ENCODE assay signal across 12 cellular contexts in the genomic region with DNA sequence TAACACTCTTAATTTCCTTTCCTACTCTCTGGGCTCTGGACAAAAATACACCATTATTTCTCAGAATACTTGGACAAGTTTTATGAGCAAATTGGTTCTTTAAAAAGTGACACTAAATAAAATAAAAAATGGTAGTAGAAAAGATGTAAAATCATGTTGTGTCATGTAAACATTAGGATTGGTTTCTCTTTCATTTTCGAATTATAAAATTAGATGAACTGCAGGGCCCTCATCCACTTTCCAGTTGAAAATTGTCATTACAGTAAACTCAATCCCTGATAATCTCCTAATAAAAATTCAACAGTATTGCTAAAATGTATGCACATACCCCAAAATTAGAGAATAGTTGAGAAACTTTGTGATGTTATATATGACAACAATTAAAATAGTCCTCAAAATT.
DNase-seq lines count a peak whose midpoint lies in the region; ATAC-seq and TF ChIP-seq lines count a peak whose summit lies in the region.
"Had no signal": no experiment of that assay in that cellular context is flagged by ENCODE, and none has a peak within 500 bp of the region (broad histone marks: within the 10 kb centered on the region; RNA-seq: fewer than 3 reads in every experiment).

No MANE protein-coding gene starts in this region.

- no peaks in the 10 kb centered on the region for H3K27me3 Mint-ChIP-seq in activated naive CD4-positive, alpha-beta T cell treated with anti-CD3 and anti-CD28 coated beads, Interleukin-2, amount 10 ng/mL, durations not matched to agents 7 days and 5 days
- H3K27me3 Mint-ChIP-seq in T-helper 1 cell treated with Interleukin-12 subunit alpha and Interleukin-12 subunit beta and Interleukin-4 antibody, amounts not matched to agents 30 μg/mL and 1 μg/mL, for 36 hours (ENCODE audit: low read depth) = no peaks in the 10 kb centered on the region

- H3K4me1 Mint-ChIP-seq in activated naive CD4-positive, alpha-beta T cell treated with anti-CD3 and anti-CD28 coated beads, Interleukin-2, amount 10 ng/mL, durations not matched to agents 7 days and 5 days = peaks cover 35% of the 10 kb centered on the region
- peaks cover 35% of the 10 kb centered on the region for H3K4me1 Mint-ChIP-seq in T-helper 1 cell treated with Interleukin-12 subunit alpha and Interleukin-12 subunit beta and Interleukin-4 antibody, amounts not matched to agents 30 μg/mL and 1 μg/mL, for 36 hours (ENCODE audit: low read depth)

- H3K9me3 Mint-ChIP-seq in activated naive CD4-positive, alpha-beta T cell treated with anti-CD3 and anti-CD28 coated beads, Interleukin-2, amount 10 ng/mL, durations not matched to agents 7 days and 5 days = no peaks in the 10 kb centered on the region
- no peaks in the 10 kb centered on the region for H3K9me3 Mint-ChIP-seq in T-helper 1 cell treated with Interleukin-12 subunit alpha and Interleukin-12 subunit beta and Interleukin-4 antibody, amounts not matched to agents 30 μg/mL and 1 μg/mL, for 36 hours
- H3K9me3 Mint-ChIP-seq: WTC11 had no signal

- H3K4me1 ChIP-seq in tibial artery = peaks cover 0 to 30% (median 2%) of the 10 kb centered on the region in 4 donors
- H3K4me1 ChIP-seq: thyroid gland had no signal

- no peaks in the 10 kb centered on the region for H3K36me3 ChIP-seq in tibial artery
- H3K36me3 ChIP-seq: thyroid gland had no signal

- intact Hi-C loops in tibial artery (cut with DNase I; ENCODE audit: low total_unique reads) = no loop called here

- no peaks in the 10 kb centered on the region for H3K27me3 ChIP-seq in tibial artery
- H3K27me3 ChIP-seq: thyroid gland had no signal

- CTCF ChIA-PET in activated naive CD4-positive, alpha-beta T cell treated with anti-CD3 and anti-CD28 coated beads, Interleukin-2, amount 10 ng/mL, durations not matched to agents 7 days and 5 days (lab: Charles Lee) = interaction anchor here (0.6 to 1.8 kb wide), 3 partner anchors 99 to 164 kb away, joined by 3 to 5 read pairs (median 3); no protein-coding TSS in a partner anchor

- H3K4me3 ChIP-seq in fibroblast of mammary gland (ENCODE audit: control insufficient read depth, low read depth, low read length) (no peak overlapping the region), tibial artery (no peak overlapping the region)
- H3K4me3 ChIP-seq: thyroid gland had no signal

- H3K4me3 Mint-ChIP-seq in activated naive CD4-positive, alpha-beta T cell treated with anti-CD3 and anti-CD28 coated beads, Interleukin-2, amount 10 ng/mL, durations not matched to agents 7 days and 5 days = peak overlapping the region; percentile 56
- H3K4me3 Mint-ChIP-seq in T-helper 1 cell treated with Interleukin-12 subunit alpha and Interleukin-12 subunit beta and Interleukin-4 antibody, amounts not matched to agents 30 μg/mL and 1 μg/mL, for 36 hours = peak overlapping the region; percentile 72
- H3K4me3 Mint-ChIP-seq: WTC11 had no signal

- peak overlapping the region; percentile 3 to 37 for H3K27ac ChIP-seq in tibial artery
- H3K27ac ChIP-seq: thyroid gland had no signal

- TF ChIP-seq CTCF in fibroblast of mammary gland (conservative IDR thresholded peaks at IDR 0.05; ENCODE audit: control insufficient read depth, insufficient read depth, low read depth, low read length) (no peak), tibial artery (IDR thresholded peaks at IDR 0.05) (no peak)

- no peak for DNase-seq in activated naive CD4-positive, alpha-beta T cell treated with anti-CD3 and anti-CD28 coated beads, Interleukin-2, amount 10 ng/mL, durations not matched to agents 7 days and 5 days
- no peak for DNase-seq in activated naive CD4-positive, alpha-beta T cell treated with anti-CD3 and anti-CD28 coated beads, Interleukin-2, amount 50 U/mL, for 16 hours
- DNase-seq in fibroblast of mammary gland (ENCODE audit: low read depth) = peak; percentile 2
- DNase-seq in tibial artery = no peak
- no peak for DNase-seq in DMS114 treated with DMSO at 0.1 percent for 48 hours (lab: John Stamatoyannopoulos, UW; ENCODE audit: unreplicated experiment)
- DNase-seq: NCI-H1417, SIG-M5, thyroid gland had no signal

- no peaks in the 10 kb centered on the region for H3K9me3 ChIP-seq in tibial artery
- H3K9me3 ChIP-seq: thyroid gland had no signal

- ATAC-seq in HG03460 (IDR thresholded peaks at IDR 0.05; ENCODE audit: unreplicated experiment) (no peak), GM19397 (IDR thresholded peaks at IDR 0.05; ENCODE audit: unreplicated experiment) (no peak)
- ATAC-seq: WTC11 had no signal

- peak overlapping the region; percentile 77 for H3K27ac Mint-ChIP-seq in activated naive CD4-positive, alpha-beta T cell treated with anti-CD3 and anti-CD28 coated beads, Interleukin-2, amount 10 ng/mL, durations not matched to agents 7 days and 5 days
- peak overlapping the region; percentile 93 for H3K27ac Mint-ChIP-seq in T-helper 1 cell treated with Interleukin-12 subunit alpha and Interleukin-12 subunit beta and Interleukin-4 antibody, amounts not matched to agents 30 μg/mL and 1 μg/mL, for 36 hours
- H3K27ac Mint-ChIP-seq: WTC11 had no signal

- peaks cover 1% of the 10 kb centered on the region for H3K36me3 Mint-ChIP-seq in activated naive CD4-positive, alpha-beta T cell treated with anti-CD3 and anti-CD28 coated beads, Interleukin-2, amount 10 ng/mL, durations not matched to agents 7 days and 5 days
- peaks cover 1% of the 10 kb centered on the region for H3K36me3 Mint-ChIP-seq in T-helper 1 cell treated with Interleukin-12 subunit alpha and Interleukin-12 subunit beta and Interleukin-4 antibody, amounts not matched to agents 30 μg/mL and 1 μg/mL, for 36 hours (ENCODE audit: low read depth)
- H3K36me3 Mint-ChIP-seq: WTC11 had no signal
